Comparison of ENCODE assay signal across 27 cellular contexts in the genomic region with DNA sequence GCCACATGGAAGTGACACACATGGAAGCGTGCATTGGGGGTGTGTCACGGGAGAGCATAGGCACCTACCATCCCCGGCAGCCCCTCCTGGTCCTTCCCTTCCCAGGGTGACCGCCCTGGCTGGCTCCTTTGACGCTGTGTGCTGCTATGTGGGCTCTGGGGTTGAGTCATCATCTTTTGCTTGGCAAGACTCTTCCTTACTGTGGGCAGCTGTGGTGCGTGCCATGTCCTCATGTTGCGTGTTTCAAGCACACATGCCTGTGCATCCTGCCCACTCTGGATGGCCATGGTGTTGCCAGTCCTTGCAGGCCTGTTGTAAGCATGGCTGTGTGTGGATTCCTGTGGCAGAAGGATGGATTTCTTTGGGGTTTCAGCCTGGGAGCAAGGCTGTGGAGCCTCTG. TPM values are rescaled to one million over a fixed set of nuclear protein-coding genes. Genes with fewer than 3 reads are reported as not detected.
DNase-seq lines count a peak whose midpoint lies in the region; ATAC-seq and TF ChIP-seq lines count a peak whose summit lies in the region.
"Had no signal": no experiment of that assay in that cellular context is flagged by ENCODE, and none has a peak within 500 bp of the region (broad histone marks: within the 10 kb centered on the region; RNA-seq: fewer than 3 reads in every experiment).

No MANE protein-coding gene starts in this region.

- POLR2A ChIA-PET in activated CD4-positive, alpha-beta memory T cell treated with anti-CD3 and anti-CD28 coated beads, Interleukin-2, amount 10 ng/mL, durations not matched to agents 7 days and 5 days (lab: Charles Lee) = no interaction called here
- POLR2A ChIA-PET in CD4-positive, alpha-beta T cell (lab: Charles Lee) = no interaction called here

- no peaks in the 10 kb centered on the region for H3K4me1 Mint-ChIP-seq in activated CD4-positive, alpha-beta memory T cell treated with anti-CD3 and anti-CD28 coated beads, Interleukin-2, amount 10 ng/mL, durations not matched to agents 7 days and 5 days
- no peaks in the 10 kb centered on the region for H3K4me1 Mint-ChIP-seq in CD4-positive, alpha-beta T cell (ENCODE audit: low read depth)

- H3K36me3 ChIP-seq in MG63 = peaks cover 39% of the 10 kb centered on the region
- H3K36me3 ChIP-seq: Peyer's patch, uterus had no signal

- H3K4me3 Mint-ChIP-seq in activated CD4-positive, alpha-beta memory T cell treated with anti-CD3 and anti-CD28 coated beads, Interleukin-2, amount 10 ng/mL, durations not matched to agents 7 days and 5 days = no peak overlapping the region
- H3K4me3 Mint-ChIP-seq in CD4-positive, alpha-beta T cell = no peak overlapping the region
- H3K4me3 Mint-ChIP-seq: activated B cell treated with CpG ODN at 0.5 μM for 24 hours; nephron progenitor cell; T-helper 2 cell treated with Interferon-gamma antibody and Interleukin-4, amounts not matched to agents 5 μg/mL and 100 μg/mL, for 36 hours had no signal

- no peak overlapping the region for H3K4me3 ChIP-seq in MG63
- H3K4me3 ChIP-seq: esophagus muscularis mucosa, Peyer's patch, spleen, uterus had no signal

- no peaks in the 10 kb centered on the region for H3K27me3 ChIP-seq in MG63
- H3K27me3 ChIP-seq in CD4-positive, alpha-beta T cell (ENCODE audit: control insufficient read depth, insufficient read depth, low read length) = no peaks in the 10 kb centered on the region
- H3K27me3 ChIP-seq: esophagus muscularis mucosa, Peyer's patch, spleen, uterus had no signal

- peak; percentile 76 for DNase-seq in AG20443 (ENCODE audit: low spot score)
- peak; percentile 72 for DNase-seq in MG63
- peak; percentile 12 for DNase-seq in dermis blood vessel endothelial cell
- peak; percentile 36 for DNase-seq in occipital lobe (lab: John Stamatoyannopoulos, UW)
- no peak for DNase-seq in activated CD4-positive, alpha-beta memory T cell treated with anti-CD3 and anti-CD28 coated beads, Interleukin-2, amount 10 ng/mL, durations not matched to agents 7 days and 5 days
- no peak for DNase-seq in central memory CD4-positive, alpha-beta T cell
- DNase-seq in CD4-positive, alpha-beta T cell = no peak
- DNase-seq: activated B cell treated with CpG ODN at 0.5 μM for 24 hours; activated CD4-positive, alpha-beta T cell treated with anti-CD3 and anti-CD28 coated beads, Interleukin-2, amount 50 U/mL, for 48 hours; activated gamma-delta T cell; cerebellar nuclear complex; effector memory CD4-positive, alpha-beta T cell; glutamatergic neuron; KBM-7; NCI-H2029 treated with DMSO at 0.1 percent for 48 hours; NCI-H446 treated with DMSO at 0.1 percent for 48 hours; nephron progenitor cell; NK-92 treated with Interleukin-12 subunit alpha and Interleukin-12 subunit beta, amount 100 ng/mL, for 24 hours; Peyer's patch; SK-N-SH; spleen; stimulated activated CD4-positive, alpha-beta T cell treated with anti-CD3 and anti-CD28 coated beads, Interleukin-4, amount 100 ng/mL, for 4 hours; substantia nigra; uterus had no signal

- H3K9me3 ChIP-seq in MG63 = no peaks in the 10 kb centered on the region
- H3K9me3 ChIP-seq in CD4-positive, alpha-beta T cell (ENCODE audit: control insufficient read depth, low read length) = no peaks in the 10 kb centered on the region
- H3K9me3 ChIP-seq: esophagus muscularis mucosa, Peyer's patch, SK-N-SH, spleen, uterus had no signal

- H3K27ac Mint-ChIP-seq in activated CD4-positive, alpha-beta memory T cell treated with anti-CD3 and anti-CD28 coated beads, Interleukin-2, amount 10 ng/mL, durations not matched to agents 7 days and 5 days = no peak overlapping the region
- H3K27ac Mint-ChIP-seq in CD4-positive, alpha-beta T cell = no peak overlapping the region
- H3K27ac Mint-ChIP-seq: activated B cell treated with CpG ODN at 0.5 μM for 24 hours; nephron progenitor cell; T-helper 2 cell treated with Interferon-gamma antibody and Interleukin-4, amounts not matched to agents 5 μg/mL and 100 μg/mL, for 36 hours had no signal

- no peaks in the 10 kb centered on the region for H3K27me3 Mint-ChIP-seq in activated CD4-positive, alpha-beta memory T cell treated with anti-CD3 and anti-CD28 coated beads, Interleukin-2, amount 10 ng/mL, durations not matched to agents 7 days and 5 days
- H3K27me3 Mint-ChIP-seq in CD4-positive, alpha-beta T cell = no peaks in the 10 kb centered on the region
- H3K27me3 Mint-ChIP-seq: activated B cell treated with CpG ODN at 0.5 μM for 24 hours had no signal

- intact Hi-C loops in CD4-positive, alpha-beta T cell (cut with DNase I, micrococcal nuclease) = no loop called here

- H3K36me3 Mint-ChIP-seq in activated CD4-positive, alpha-beta memory T cell treated with anti-CD3 and anti-CD28 coated beads, Interleukin-2, amount 10 ng/mL, durations not matched to agents 7 days and 5 days (ENCODE audit: low read depth) = no peaks in the 10 kb centered on the region
- H3K36me3 Mint-ChIP-seq in CD4-positive, alpha-beta T cell (ENCODE audit: low read depth) = no peaks in the 10 kb centered on the region

- no peaks in the 10 kb centered on the region for H3K9me3 Mint-ChIP-seq in activated CD4-positive, alpha-beta memory T cell treated with anti-CD3 and anti-CD28 coated beads, Interleukin-2, amount 10 ng/mL, durations not matched to agents 7 days and 5 days
- H3K9me3 Mint-ChIP-seq in CD4-positive, alpha-beta T cell = no peaks in the 10 kb centered on the region
- H3K9me3 Mint-ChIP-seq: activated B cell treated with CpG ODN at 0.5 μM for 24 hours; nephron progenitor cell; T-helper 2 cell treated with Interferon-gamma antibody and Interleukin-4, amounts not matched to agents 5 μg/mL and 100 μg/mL, for 36 hours had no signal

- CTCF ChIA-PET in activated CD4-positive, alpha-beta memory T cell treated with anti-CD3 and anti-CD28 coated beads, Interleukin-2, amount 10 ng/mL, durations not matched to agents 7 days and 5 days (lab: Charles Lee) = no interaction called here
- CTCF ChIA-PET in CD4-positive, alpha-beta T cell (lab: Charles Lee) = no interaction called here

- no peak for ATAC-seq in HG03432 (IDR thresholded peaks at IDR 0.05; ENCODE audit: unreplicated experiment)
- ATAC-seq in CD4-positive, alpha-beta T cell (ENCODE audit: poor library complexity) = no peak

- no peak for TF ChIP-seq CTCF in CD4-positive, alpha-beta T cell (IDR thresholded peaks at IDR 0.05)

- H3K27ac ChIP-seq in CD4-positive, alpha-beta T cell (ENCODE audit: low read depth, low read length) = no peak overlapping the region
- H3K27ac ChIP-seq: esophagus muscularis mucosa, Peyer's patch, spleen, uterus had no signal

RNA-seq across cellular contexts. Expression of gene PLXNA1, which starts 14.0 kb away (rescaled TPM):
- total RNA-seq in MG63 (2014; rRNA removed; shearing (Covaris generic); ENCODE audit: low replicate concordance) = 29.7 and 54.2 TPM in 2 replicates
- total RNA-seq in dermis blood vessel endothelial cell (21.4 and 25.7 TPM in 2 replicates), occipital lobe (47.7 TPM)
- total RNA-seq in activated CD4-positive, alpha-beta memory T cell treated with anti-CD3 and anti-CD28 coated beads, Interleukin-2, amount 10 ng/mL, durations not matched to agents 7 days and 5 days = 1 to 10 TPM; 6.5 to 7.4 TPM
- 10 to 100 TPM in 1 of 2 experiments, 1 to 10 TPM in 1; 9.8 to 10.6 TPM for total RNA-seq in CD4-positive, alpha-beta T cell

Comparison
In these comparisons a context has a peak if more than half of its experiments do, and no peak if none do; other contexts are left out.
1. DNase-seq: peak in AG20443 (single experiment), MG63 (single experiment), dermis blood vessel endothelial cell (single experiment) and occipital lobe (single experiment); none in activated CD4-positive, alpha-beta memory T cell treated with anti-CD3 and anti-CD28 coated beads, Interleukin-2, amount 10 ng/mL, durations not matched to agents 7 days and 5 days (single experiment), central memory CD4-positive, alpha-beta T cell (single experiment) and CD4-positive, alpha-beta T cell (0 of 10).